ENCODE assay signal across 9 cellular contexts in genomic region chr16:66486773-66487579, GRCh38. TPM values are rescaled to one million over a fixed set of nuclear protein-coding genes. Genes with fewer than 3 reads are reported as not detected.
DNase-seq lines count a peak whose midpoint lies in the region; ATAC-seq and TF ChIP-seq lines count a peak whose summit lies in the region.
"Had no signal": no experiment of that assay in that cellular context is flagged by ENCODE, and none has a peak within 500 bp of the region (broad histone marks: within the 10 kb centered on the region; RNA-seq: fewer than 3 reads in every experiment).

No MANE protein-coding gene starts in this region.

- peaks cover 1% of the 10 kb centered on the region for H3K36me3 Mint-ChIP-seq in neural progenitor cell
- H3K36me3 Mint-ChIP-seq in endothelial cell (ENCODE audit: low read depth, unreplicated experiment), result no peaks in the 10 kb centered on the region

- H3K4me3 Mint-ChIP-seq in neural progenitor cell, result no peak overlapping the region
- H3K4me3 Mint-ChIP-seq in endothelial cell (ENCODE audit: unreplicated experiment), result no peak overlapping the region

- H3K27me3 ChIP-seq in PC-9 (ENCODE audit: insufficient read depth, low read depth), result no peaks in the 10 kb centered on the region
- no peaks in the 10 kb centered on the region for H3K27me3 ChIP-seq in esophagus muscularis mucosa
- H3K27me3 ChIP-seq in neural progenitor cell, result no peaks in the 10 kb centered on the region

- no peak for TF ChIP-seq CTCF in PC-9 (conservative IDR thresholded peaks at IDR 0.05)
- TF ChIP-seq CTCF in esophagus muscularis mucosa (IDR thresholded peaks at IDR 0.05), result no peak
- no peak for TF ChIP-seq CTCF in neural progenitor cell (IDR thresholded peaks at IDR 0.05)
- no peak for TF ChIP-seq CTCF in endothelial cell (IDR thresholded peaks at IDR 0.05; ENCODE audit: unreplicated experiment)

- peak; percentile 92 for DNase-seq in CD1c-positive myeloid dendritic cell (ENCODE audit: extremely low spot score)
- DNase-seq in PC-9, result peak; percentile 82 to 92
- no peak for DNase-seq in esophagus muscularis mucosa (ENCODE audit: extremely low spot score)
- no peak for DNase-seq in neural progenitor cell (ENCODE audit: low spot score)
- DNase-seq in foreskin melanocyte, result no peak
- DNase-seq in endothelial cell (ENCODE audit: low spot score), result no peak
- DNase-seq in 8988T, result no peak
- DNase-seq: activated CD4-positive, CD25-positive, alpha-beta regulatory T cell treated with anti-CD3 and anti-CD28 coated beads, Interleukin-2, amount 50 U/mL, for 72 hours had no signal

- POLR2A ChIA-PET in PC-9 (lab: Charles Lee; ENCODE audit: unreplicated experiment), result interaction anchor here (0.7 to 0.8 kb wide), 2 partner anchors 21 to 62 kb away, joined by 4 to 5 read pairs; no protein-coding TSS in a partner anchor

- H3F3A ChIP-seq in PC-9 (ENCODE audit: insufficient read depth, low read depth) (peaks cover 32% of the 10 kb centered on the region), neural progenitor cell (ENCODE audit: low read depth) (no peaks in the 10 kb centered on the region)

- peak overlapping the region; percentile 55 for H3K27ac ChIP-seq in PC-9
- peak overlapping the region; percentile 52 to 57 (median 54) for H3K27ac ChIP-seq in esophagus muscularis mucosa (replicated peaks in 1 of 4)
- no peak overlapping the region for H3K27ac ChIP-seq in neural progenitor cell

- no peaks in the 10 kb centered on the region for H3K9me2 ChIP-seq in PC-9 (ENCODE audit: insufficient read depth)

- no peak for ATAC-seq in HG03196 (IDR thresholded peaks at IDR 0.05; ENCODE audit: unreplicated experiment)

- H3K36me3 ChIP-seq in PC-9 (ENCODE audit: low read depth) (no peaks in the 10 kb centered on the region), esophagus muscularis mucosa (peaks cover 0 to 7% (median 0%) of the 10 kb centered on the region in 4 donors), neural progenitor cell (no peaks in the 10 kb centered on the region)

- H3K9me3 Mint-ChIP-seq in neural progenitor cell, result peaks cover 8% of the 10 kb centered on the region
- H3K9me3 Mint-ChIP-seq in endothelial cell (ENCODE audit: unreplicated experiment), result no peaks in the 10 kb centered on the region

- H3K4me1 Mint-ChIP-seq in neural progenitor cell (peaks cover 28% of the 10 kb centered on the region), endothelial cell (ENCODE audit: unreplicated experiment) (peaks cover 36% of the 10 kb centered on the region)

- TF ChIP-seq POLR2A in esophagus muscularis mucosa (IDR thresholded peaks at IDR 0.05; ENCODE audit: low read depth), result no peak

- H3K4me3 ChIP-seq in PC-9 (no peak overlapping the region), esophagus muscularis mucosa (no peak overlapping the region), neural progenitor cell (no peak overlapping the region)

- no peak overlapping the region for H2AFZ ChIP-seq in PC-9
- H2AFZ ChIP-seq in neural progenitor cell (replicated peaks), result no peak overlapping the region

- H3K4me2 ChIP-seq in PC-9 (peak overlapping the region; percentile 44), neural progenitor cell (no peak overlapping the region)

- H4K20me1 ChIP-seq in PC-9 (ENCODE audit: insufficient read depth), result no peaks in the 10 kb centered on the region
- H4K20me1 ChIP-seq in neural progenitor cell (ENCODE audit: low read depth), result no peaks in the 10 kb centered on the region

- no peaks in the 10 kb centered on the region for H3K79me2 ChIP-seq in PC-9 (ENCODE audit: low read depth)
- no peaks in the 10 kb centered on the region for H3K79me2 ChIP-seq in neural progenitor cell (ENCODE audit: low read depth)

- 59% methylated on average over 3 of the region's 3 CpGs for WGBS in esophagus muscularis mucosa

- CTCF ChIA-PET in PC-9 (lab: Charles Lee), result interaction anchor here (0.7 to 1.3 kb wide), 5 partner anchors 21 to 93 kb away, joined by 3 to 8 read pairs (median 5); no protein-coding TSS in a partner anchor

- no peak for TF ChIP-seq EP300 in esophagus muscularis mucosa (IDR thresholded peaks at IDR 0.05)

- H3K27me3 Mint-ChIP-seq in neural progenitor cell (ENCODE audit: insufficient read depth, low read depth), result peaks cover 18% of the 10 kb centered on the region
- peaks cover 12% of the 10 kb centered on the region for H3K27me3 Mint-ChIP-seq in endothelial cell (ENCODE audit: unreplicated experiment)

- H3K4me1 ChIP-seq in PC-9 (replicated peaks; ENCODE audit: insufficient read depth), result peaks cover 39% of the 10 kb centered on the region
- H3K4me1 ChIP-seq in esophagus muscularis mucosa, result peaks cover 12 to 22% (median 21%) of the 10 kb centered on the region in 4 donors
- H3K4me1 ChIP-seq in neural progenitor cell, result no peaks in the 10 kb centered on the region

- H3K9ac ChIP-seq in neural progenitor cell, result no peak overlapping the region

- no TSS peak for BruUV-seq in PC-9 (replicated peaks; lab: Mats Ljungman, UMichigan)

- H3K9me3 ChIP-seq in PC-9 (ENCODE audit: insufficient read depth, low read depth) (no peaks in the 10 kb centered on the region), esophagus muscularis mucosa (no peaks in the 10 kb centered on the region), neural progenitor cell (ENCODE audit: low read depth) (no peaks in the 10 kb centered on the region)

- H3K27ac Mint-ChIP-seq in neural progenitor cell, result peak overlapping the region; percentile 62
- no peak overlapping the region for H3K27ac Mint-ChIP-seq in endothelial cell (ENCODE audit: unreplicated experiment)

- intact Hi-C loops in PC-9 (cut with micrococcal nuclease; ENCODE audit: unreplicated experiment), result loop anchor here (1.0 to 5.0 kb wide), 4 partner anchors 26 to 105 kb away; partner anchors contain the start of gene CKLF
- intact Hi-C loops in esophagus muscularis mucosa (cut with DNase I), result loop anchor here (5.0 kb wide), 1 partner anchor 120 kb away; no protein-coding TSS in a partner anchor

RNA-seq across cellular contexts. Expression of gene BEAN1, which starts 59.9 kb away (rescaled TPM):
- total RNA-seq in PC-9 (2021), result 0.37 and 0.48 TPM in 2 replicates
- total RNA-seq in esophagus muscularis mucosa, result under 1 TPM in 2 of 4 donors, not detected in 2; 0.23 to 0.50 TPM
- total RNA-seq in neural progenitor cell (ENCODE audit: low replicate concordance), result 0.32 and 0.34 TPM in 2 replicates
- 0.49 TPM for total RNA-seq in endothelial cell (ENCODE audit: unreplicated experiment)

Comparison
In these comparisons a context has a peak if more than half of its experiments do, and no peak if none do; other contexts are left out.
1. DNase-seq: peak in CD1c-positive myeloid dendritic cell (single experiment) and PC-9 (2 of 2); none in esophagus muscularis mucosa (single experiment), neural progenitor cell (single experiment), foreskin melanocyte (single experiment), endothelial cell (single experiment) and 8988T (single experiment).